Comparison of ENCODE assay signal across 1 cellular context in the genomic region with DNA sequence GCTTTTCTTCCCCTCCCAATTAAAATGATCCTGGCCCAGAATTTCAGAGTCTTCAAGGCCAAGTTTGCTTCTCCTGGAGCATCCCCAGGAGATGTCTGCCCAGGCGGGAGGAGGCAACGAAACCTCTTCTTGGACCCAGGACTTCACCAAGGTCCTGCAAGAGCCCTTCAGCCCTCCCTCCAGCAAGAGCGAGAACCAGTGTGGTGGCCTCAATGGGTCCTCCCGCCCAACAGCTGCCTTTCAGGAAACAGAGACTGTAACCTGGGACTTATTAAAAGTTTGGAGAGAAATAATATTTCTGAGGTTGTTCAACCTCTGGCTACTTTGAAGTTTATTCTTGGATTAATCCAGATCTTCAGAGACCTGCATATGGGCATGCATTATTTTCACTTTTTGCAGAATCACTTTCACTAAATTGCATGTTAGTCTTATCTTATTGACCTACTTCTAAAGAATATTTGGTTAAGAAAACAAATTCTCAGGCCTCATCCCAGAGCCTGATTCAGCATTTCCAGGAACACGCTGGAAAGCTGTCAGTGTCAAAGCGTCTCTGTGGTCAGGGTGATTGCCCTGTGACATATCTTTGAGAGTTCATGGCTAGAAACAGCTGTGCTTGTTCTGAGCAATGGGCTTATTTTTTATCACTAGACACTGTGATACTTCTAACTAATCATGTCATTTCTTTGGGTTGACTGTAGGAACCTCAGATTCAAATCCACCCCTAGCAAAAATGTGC.
TF ChIP-seq lines count a peak whose summit lies in the region.

No MANE protein-coding gene starts in this region.

TF ChIP-seq in K562, 482 proteins besides CTCF, POLR2A, EP300 and RAD21 (continued from another document):
- TF ChIP-seq FOSL1 (tag; conservative IDR thresholded peaks at IDR 0.05) = 0 out of 2 replicates have a peak, but pooled peaks have one; percentile 22
- TF ChIP-seq TFAM (CRISPR knock-in tag; conservative IDR thresholded peaks at IDR 0.05) = no peak
- TF ChIP-seq ZKSCAN3 (CRISPR knock-in tag; IDR thresholded peaks at IDR 0.05) = no peak
- TF ChIP-seq FOXP1 (CRISPR knock-in tag; IDR thresholded peaks at IDR 0.05) = no peak
- peak; percentile 32; the same call in 1 of the 2 replicates for TF ChIP-seq MAFK (IDR thresholded peaks at IDR 0.05; ENCODE audit: low read length)
- TF ChIP-seq MAFG (tag; conservative IDR thresholded peaks at IDR 0.05) = peak; percentile 64
- TF ChIP-seq CCNT2 (IDR thresholded peaks at IDR 0.05; ENCODE audit: borderline replicate concordance, extremely low read depth, insufficient read length, low read depth, low read length) = no peak
- TF ChIP-seq HNRNPH1 (optimal IDR thresholded peaks at IDR 0.05; ENCODE audit: low read depth, low read length) = no peak
- peak; percentile 57; the same call in 1 of the 2 replicates for TF ChIP-seq C11orf30 (IDR thresholded peaks at IDR 0.05; ENCODE audit: low read depth)
- no peak for TF ChIP-seq CREB1 (IDR thresholded peaks at IDR 0.05)
- no peak for TF ChIP-seq CREB1 (CRISPR knock-in tag; IDR thresholded peaks at IDR 0.05)
- TF ChIP-seq PML (IDR thresholded peaks at IDR 0.05; ENCODE audit: low read length) = no peak
- TF ChIP-seq RBM14 (IDR thresholded peaks at IDR 0.05; ENCODE audit: borderline replicate concordance, insufficient read depth, low read depth, low read length) = no peak
- TF ChIP-seq, protein P1, sequence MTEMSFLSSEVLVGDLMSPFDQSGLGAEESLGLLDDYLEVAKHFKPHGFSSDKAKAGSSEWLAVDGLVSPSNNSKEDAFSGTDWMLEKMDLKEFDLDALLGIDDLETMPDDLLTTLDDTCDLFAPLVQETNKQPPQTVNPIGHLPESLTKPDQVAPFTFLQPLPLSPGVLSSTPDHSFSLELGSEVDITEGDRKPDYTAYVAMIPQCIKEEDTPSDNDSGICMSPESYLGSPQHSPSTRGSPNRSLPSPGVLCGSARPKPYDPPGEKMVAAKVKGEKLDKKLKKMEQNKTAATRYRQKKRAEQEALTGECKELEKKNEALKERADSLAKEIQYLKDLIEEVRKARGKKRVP (CRISPR knock-in tag; IDR thresholded peaks at IDR 0.05) = no peak
- TF ChIP-seq, protein P2, sequence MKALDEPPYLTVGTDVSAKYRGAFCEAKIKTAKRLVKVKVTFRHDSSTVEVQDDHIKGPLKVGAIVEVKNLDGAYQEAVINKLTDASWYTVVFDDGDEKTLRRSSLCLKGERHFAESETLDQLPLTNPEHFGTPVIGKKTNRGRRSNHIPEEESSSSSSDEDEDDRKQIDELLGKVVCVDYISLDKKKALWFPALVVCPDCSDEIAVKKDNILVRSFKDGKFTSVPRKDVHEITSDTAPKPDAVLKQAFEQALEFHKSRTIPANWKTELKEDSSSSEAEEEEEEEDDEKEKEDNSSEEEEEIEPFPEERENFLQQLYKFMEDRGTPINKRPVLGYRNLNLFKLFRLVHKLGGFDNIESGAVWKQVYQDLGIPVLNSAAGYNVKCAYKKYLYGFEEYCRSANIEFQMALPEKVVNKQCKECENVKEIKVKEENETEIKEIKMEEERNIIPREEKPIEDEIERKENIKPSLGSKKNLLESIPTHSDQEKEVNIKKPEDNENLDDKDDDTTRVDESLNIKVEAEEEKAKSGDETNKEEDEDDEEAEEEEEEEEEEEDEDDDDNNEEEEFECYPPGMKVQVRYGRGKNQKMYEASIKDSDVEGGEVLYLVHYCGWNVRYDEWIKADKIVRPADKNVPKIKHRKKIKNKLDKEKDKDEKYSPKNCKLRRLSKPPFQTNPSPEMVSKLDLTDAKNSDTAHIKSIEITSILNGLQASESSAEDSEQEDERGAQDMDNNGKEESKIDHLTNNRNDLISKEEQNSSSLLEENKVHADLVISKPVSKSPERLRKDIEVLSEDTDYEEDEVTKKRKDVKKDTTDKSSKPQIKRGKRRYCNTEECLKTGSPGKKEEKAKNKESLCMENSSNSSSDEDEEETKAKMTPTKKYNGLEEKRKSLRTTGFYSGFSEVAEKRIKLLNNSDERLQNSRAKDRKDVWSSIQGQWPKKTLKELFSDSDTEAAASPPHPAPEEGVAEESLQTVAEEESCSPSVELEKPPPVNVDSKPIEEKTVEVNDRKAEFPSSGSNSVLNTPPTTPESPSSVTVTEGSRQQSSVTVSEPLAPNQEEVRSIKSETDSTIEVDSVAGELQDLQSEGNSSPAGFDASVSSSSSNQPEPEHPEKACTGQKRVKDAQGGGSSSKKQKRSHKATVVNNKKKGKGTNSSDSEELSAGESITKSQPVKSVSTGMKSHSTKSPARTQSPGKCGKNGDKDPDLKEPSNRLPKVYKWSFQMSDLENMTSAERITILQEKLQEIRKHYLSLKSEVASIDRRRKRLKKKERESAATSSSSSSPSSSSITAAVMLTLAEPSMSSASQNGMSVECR (CRISPR knock-in tag; IDR thresholded peaks at IDR 0.05) = no peak
- no peak for TF ChIP-seq SREBF2 (CRISPR knock-in tag; IDR thresholded peaks at IDR 0.05)
- 0 out of 4 replicates have a peak, but pooled peaks of 1 of the 2 experiments have one; percentile 16 for TF ChIP-seq FOXA3 (CRISPR knock-in tag; conservative IDR thresholded peaks at IDR 0.05 in 1 of 2, IDR thresholded peaks at IDR 0.05 in 1 of 2)
- peak; percentile 34; the same call in 1 of the 2 replicates for TF ChIP-seq MAFF (IDR thresholded peaks at IDR 0.05; ENCODE audit: low read length)
- no peak for TF ChIP-seq FOXA1 (IDR thresholded peaks at IDR 0.05; ENCODE audit: borderline replicate concordance)
